Comparison of ENCODE assay signal across 33 cellular contexts in genomic region chr17:68587847-68588246, GRCh38. TPM values are rescaled to one million over a fixed set of nuclear protein-coding genes. Genes with fewer than 3 reads are reported as not detected.
"Had no signal": no experiment of that assay in that cellular context is flagged by ENCODE, and none has a peak within 500 bp of the region (broad histone marks: within the 10 kb centered on the region; RNA-seq: fewer than 3 reads in every experiment).

No MANE protein-coding gene starts in this region.

- ATAC-seq: heart left ventricle; left lung; lower lobe of right lung; natural killer cell; sciatic nerve; stimulated activated naive CD8-positive, alpha-beta T cell treated with anti-CD3 and anti-CD28 coated beads, Interleukin-15, Interleukin-2, amounts not matched to agents 100 U/mL and 50 U/mL, for 24 hours had no signal

- H3K4me1 Mint-ChIP-seq: activated CD4-positive, alpha-beta T cell treated with anti-CD3 and anti-CD28 coated beads, Interleukin-2, amount 10 ng/mL, durations not matched to agents 24 days and 14 days; activated naive CD4-positive, alpha-beta T cell treated with anti-CD3 and anti-CD28 coated beads, Interleukin-2, amount 10 ng/mL, durations not matched to agents 7 days and 5 days; activated naive CD8-positive, alpha-beta T cell treated with anti-CD3 and anti-CD28 coated beads, Interleukin-2, amount 10 ng/mL, durations not matched to agents 7 days and 5 days; central memory CD8-positive, alpha-beta T cell; natural killer cell had no signal

- H3K27ac Mint-ChIP-seq: activated CD4-positive, alpha-beta memory T cell treated with anti-CD3 and anti-CD28 coated beads for 36 hours; activated CD4-positive, alpha-beta T cell treated with anti-CD3 and anti-CD28 coated beads, Interleukin-2, amount 10 ng/mL, durations not matched to agents 24 days and 14 days; activated naive CD4-positive, alpha-beta T cell treated with anti-CD3 and anti-CD28 coated beads, Interleukin-2, amount 10 ng/mL, durations not matched to agents 7 days and 5 days; activated naive CD8-positive, alpha-beta T cell treated with anti-CD3 and anti-CD28 coated beads, Interleukin-2, amount 10 ng/mL, durations not matched to agents 7 days and 5 days; activated T-helper 1 cell treated with anti-CD3 and anti-CD28 coated beads, Interleukin-12 subunit alpha, Interleukin-12 subunit beta, Interleukin-2, Interleukin-4 antibody, amounts not matched to agents 30 ng/mL and 10 ng/mL and 1 ng/mL, durations not matched to agents 14 hours and 24 hours and 36 hours; dendritic cell treated with granulocyte-macrophage colony-stimulating factor and Interleukin-4, amounts not matched to agents 40 ng/mL and 50 ng/mL, for 4 days; natural killer cell; progenitor cell of endocrine pancreas had no signal

- H3K27me3 Mint-ChIP-seq: progenitor cell of endocrine pancreas had no signal

- H3K36me3 Mint-ChIP-seq: activated CD4-positive, alpha-beta memory T cell treated with anti-CD3 and anti-CD28 coated beads for 36 hours; activated naive CD4-positive, alpha-beta T cell treated with anti-CD3 and anti-CD28 coated beads, Interleukin-2, amount 10 ng/mL, durations not matched to agents 7 days and 5 days; natural killer cell had no signal

- DNase-seq: activated CD4-positive, alpha-beta memory T cell treated with anti-CD3 and anti-CD28 coated beads for 36 hours; activated CD4-positive, alpha-beta T cell treated with anti-CD3 and anti-CD28 coated beads, Interleukin-2, amount 10 ng/mL, durations not matched to agents 24 days and 14 days; activated CD4-positive, CD25-positive, alpha-beta regulatory T cell treated with anti-CD3 and anti-CD28 coated beads, Interleukin-2, amount 50 U/mL, for 72 hours; activated CD8-positive, alpha-beta memory T cell treated with anti-CD3 and anti-CD28 coated beads, Interleukin-2, amount 50 U/mL, for 4 hours; activated gamma-delta T cell; activated naive CD4-positive, alpha-beta T cell treated with anti-CD3 and anti-CD28 coated beads, Interleukin-2, amount 10 ng/mL, durations not matched to agents 7 days and 5 days; activated naive CD8-positive, alpha-beta T cell treated with anti-CD3 and anti-CD28 coated beads, Interleukin-2, amount 10 ng/mL, durations not matched to agents 7 days and 5 days; activated T-cell treated with anti-CD3 and anti-CD28 coated beads, Interleukin-2, amount 50 U/mL, for 1 hour; brain microvascular endothelial cell; effector CD4-positive, alpha-beta T cell; esophagus squamous epithelium; heart left ventricle; hypothalamus; kidney glomerular epithelial cell; left lung; lower lobe of right lung; mesendoderm; natural killer cell; retina; stimulated activated CD4-positive, alpha-beta T cell treated with anti-CD3 and anti-CD28 coated beads, Interleukin-12 subunit alpha, Interleukin-12 subunit beta, amount 100 ng/mL, for 4 hours; stimulated activated CD4-positive, alpha-beta T cell treated with anti-CD3 and anti-CD28 coated beads, Interleukin-4, amount 100 ng/mL, for 1 hour; stimulated activated naive CD8-positive, alpha-beta T cell treated with anti-CD3 and anti-CD28 coated beads, Interleukin-15, Interleukin-2, amounts not matched to agents 100 U/mL and 50 U/mL, for 24 hours; T-helper 2 cell; tibial artery had no signal

- H3K9me3 Mint-ChIP-seq: activated CD4-positive, alpha-beta memory T cell treated with anti-CD3 and anti-CD28 coated beads for 36 hours; activated naive CD4-positive, alpha-beta T cell treated with anti-CD3 and anti-CD28 coated beads, Interleukin-2, amount 10 ng/mL, durations not matched to agents 7 days and 5 days; activated T-helper 1 cell treated with anti-CD3 and anti-CD28 coated beads, Interleukin-12 subunit alpha, Interleukin-12 subunit beta, Interleukin-2, Interleukin-4 antibody, amounts not matched to agents 30 ng/mL and 10 ng/mL and 1 ng/mL, durations not matched to agents 14 hours and 24 hours and 36 hours; central memory CD8-positive, alpha-beta T cell; natural killer cell had no signal

- H3K27ac ChIP-seq: brain microvascular endothelial cell, epithelial cell of prostate, esophagus squamous epithelium, heart left ventricle, left lung, lower lobe of right lung, tibial artery had no signal

- H3K4me3 Mint-ChIP-seq: activated CD4-positive, alpha-beta memory T cell treated with anti-CD3 and anti-CD28 coated beads for 36 hours; activated CD4-positive, alpha-beta T cell treated with anti-CD3 and anti-CD28 coated beads, Interleukin-2, amount 10 ng/mL, durations not matched to agents 24 days and 14 days; activated naive CD4-positive, alpha-beta T cell treated with anti-CD3 and anti-CD28 coated beads, Interleukin-2, amount 10 ng/mL, durations not matched to agents 7 days and 5 days; activated naive CD8-positive, alpha-beta T cell treated with anti-CD3 and anti-CD28 coated beads, Interleukin-2, amount 10 ng/mL, durations not matched to agents 7 days and 5 days; activated T-helper 1 cell treated with anti-CD3 and anti-CD28 coated beads, Interleukin-12 subunit alpha, Interleukin-12 subunit beta, Interleukin-2, Interleukin-4 antibody, amounts not matched to agents 30 ng/mL and 10 ng/mL and 1 ng/mL, durations not matched to agents 14 hours and 24 hours and 36 hours; central memory CD8-positive, alpha-beta T cell; dendritic cell treated with granulocyte-macrophage colony-stimulating factor and Interleukin-4, amounts not matched to agents 40 ng/mL and 50 ng/mL, for 4 days; natural killer cell had no signal

- H3K4me3 ChIP-seq: esophagus squamous epithelium, heart left ventricle, left lung, lower lobe of right lung, skin epidermis, tibial artery had no signal

RNA-seq across cellular contexts. Expression of gene FAM20A, which starts 13.3 kb away (rescaled TPM):
- total RNA-seq: activated CD4-positive, alpha-beta memory T cell treated with anti-CD3 and anti-CD28 coated beads for 36 hours; activated CD4-positive, alpha-beta T cell treated with anti-CD3 and anti-CD28 coated beads, Interleukin-2, amount 10 ng/mL, durations not matched to agents 24 days and 14 days; activated CD8-positive, alpha-beta memory T cell treated with anti-CD3 and anti-CD28 coated beads for 36 hours; activated naive CD8-positive, alpha-beta T cell treated with anti-CD3 and anti-CD28 coated beads, Interleukin-2, amount 10 ng/mL, durations not matched to agents 7 days and 5 days; activated T-helper 1 cell treated with anti-CD3 and anti-CD28 coated beads, Interleukin-12 subunit alpha, Interleukin-12 subunit beta, Interleukin-2, Interleukin-4 antibody, amounts not matched to agents 30 ng/mL and 10 ng/mL and 1 ng/mL, durations not matched to agents 14 hours and 24 hours and 36 hours; osteocyte had no signal
